In the genomic region with DNA sequence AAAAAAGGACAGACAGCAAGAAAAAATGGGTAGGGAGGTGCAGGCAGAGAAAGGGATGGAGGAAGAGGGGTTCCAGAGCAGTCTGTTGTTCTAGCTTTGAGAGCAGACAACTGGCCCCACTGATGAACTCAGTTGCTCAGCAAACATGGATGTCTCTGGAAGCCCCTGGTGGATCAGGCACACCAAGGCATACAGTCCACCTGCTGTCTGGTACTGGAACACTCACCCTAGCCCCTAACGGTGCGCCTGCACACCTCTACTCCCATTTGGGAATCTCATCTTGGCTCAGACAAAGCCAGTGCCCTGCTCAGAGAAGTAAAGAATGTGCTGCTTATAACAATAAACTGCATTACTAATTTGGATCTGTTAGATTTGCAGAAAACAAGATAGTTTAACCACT, we compare ENCODE assay signal across 25 cellular contexts. TPM values are rescaled to one million over a fixed set of nuclear protein-coding genes. Genes with fewer than 3 reads are reported as not detected.
"Had no signal": no experiment of that assay in that cellular context is flagged by ENCODE, and none has a peak within 500 bp of the region (broad histone marks: within the 10 kb centered on the region; RNA-seq: fewer than 3 reads in every experiment).

No MANE protein-coding gene starts in this region.

- DNase-seq: activated CD4-positive, alpha-beta T cell treated with anti-CD3 and anti-CD28 coated beads, Interleukin-2, amount 10 ng/mL, durations not matched to agents 7 days and 5 days; activated CD8-positive, alpha-beta T cell treated with anti-CD3 and anti-CD28 coated beads, Interleukin-2, amount 10 ng/mL, durations not matched to agents 7 days and 5 days; activated naive CD4-positive, alpha-beta T cell treated with anti-CD3 and anti-CD28 coated beads, Interleukin-2, amount 50 U/mL, for 16 hours; activated T-cell treated with anti-CD3 and anti-CD28 coated beads, Interleukin-2, amount 50 U/mL, for 4 hours; effector CD4-positive, alpha-beta T cell; heart left ventricle; immature natural killer cell; kidney glomerular epithelial cell; left ventricle myocardium inferior; mammary epithelial cell; midbrain; nephron progenitor cell; occipital lobe; posterior cingulate gyrus; spleen; stimulated activated CD8-positive, alpha-beta memory T cell treated with anti-CD3 and anti-CD28 coated beads, Interleukin-4, amount 100 ng/mL, for 48 hours; stimulated activated naive CD4-positive, alpha-beta T cell; substantia nigra; T-helper 9 cell; tibial artery; uterus had no signal

- H3K9me3 ChIP-seq: esophagus muscularis mucosa, gastroesophageal sphincter, heart left ventricle, left ventricle myocardium inferior, spleen, tibial artery, uterus had no signal

- H3K27ac ChIP-seq: esophagus muscularis mucosa, gastroesophageal sphincter, heart left ventricle, left ventricle myocardium inferior, spleen, tibial artery, uterus had no signal

- ATAC-seq: activated CD8-positive, alpha-beta T cell treated with anti-CD3 and anti-CD28 coated beads, Interleukin-2, amount 10 ng/mL, durations not matched to agents 7 days and 5 days; activated T-cell treated with anti-CD3 and anti-CD28 coated beads, Interleukin-2, amount 50 U/mL, for 4 hours; gastroesophageal sphincter; heart left ventricle had no signal

- H3K4me3 ChIP-seq: esophagus muscularis mucosa, gastroesophageal sphincter, heart left ventricle, left ventricle myocardium inferior, spleen, tibial artery, uterus had no signal

- H3K36me3 ChIP-seq: esophagus muscularis mucosa, gastroesophageal sphincter, heart left ventricle, left ventricle myocardium inferior, spleen, tibial artery, uterus had no signal

- H3K4me1 ChIP-seq: esophagus muscularis mucosa, gastroesophageal sphincter, heart left ventricle, left ventricle myocardium inferior, spleen, tibial artery, uterus had no signal

- H3K27me3 ChIP-seq: esophagus muscularis mucosa, gastroesophageal sphincter, heart left ventricle, tibial artery, uterus had no signal

- FAIRE-seq: astrocyte, endothelial cell of umbilical vein had no signal

RNA-seq across cellular contexts. Expression of a gene that starts 7.7 kb away (rescaled TPM):
- total RNA-seq: endothelial cell of umbilical vein had no signal
